Comparison of ENCODE assay signal across 17 cellular contexts in the genomic region with DNA sequence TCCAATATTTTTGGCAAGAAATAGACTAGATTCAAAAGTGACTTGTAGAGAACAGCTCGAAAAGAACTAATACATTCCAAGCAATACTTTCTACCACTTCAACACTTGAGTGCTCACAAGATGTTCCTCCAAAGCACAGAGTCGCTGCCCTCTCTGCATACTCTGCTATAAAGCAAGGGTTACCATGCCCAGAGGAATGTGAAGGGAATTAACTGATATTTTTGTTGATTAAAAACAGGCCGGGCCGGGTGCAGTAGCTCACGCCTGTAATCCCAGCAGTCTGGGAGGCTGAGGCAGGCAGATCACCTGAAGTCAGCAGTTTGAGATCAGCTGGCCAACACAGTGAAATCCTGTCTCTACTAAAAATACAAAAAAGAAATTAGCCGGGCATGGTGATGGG.
"Had no signal": no experiment of that assay in that cellular context is flagged by ENCODE, and none has a peak within 500 bp of the region (broad histone marks: within the 10 kb centered on the region; RNA-seq: fewer than 3 reads in every experiment).

No MANE protein-coding gene starts in this region.

- H3K27ac ChIP-seq: brain microvascular endothelial cell, gastrocnemius medialis, right atrium auricular region, transverse colon had no signal

- H3K27me3 Mint-ChIP-seq: progenitor cell of endocrine pancreas, T-cell had no signal

- H3K4me3 ChIP-seq: gastrocnemius medialis, heart left ventricle, right atrium auricular region, transverse colon had no signal

- H3K27me3 ChIP-seq: brain microvascular endothelial cell, gastrocnemius medialis, heart left ventricle, right atrium auricular region, transverse colon had no signal

- H3K4me1 Mint-ChIP-seq: endodermal cell, natural killer cell had no signal

- H3K9me3 ChIP-seq: gastrocnemius medialis, heart left ventricle, right atrium auricular region, SK-N-SH, transverse colon had no signal

- H3K27ac Mint-ChIP-seq: activated T-helper 1 cell treated with anti-CD3 and anti-CD28 coated beads, Interleukin-12 subunit alpha, Interleukin-12 subunit beta, Interleukin-2, Interleukin-4 antibody, amounts not matched to agents 30 ng/mL and 10 ng/mL and 1 ng/mL, durations not matched to agents 14 hours and 24 hours and 36 hours; endodermal cell; natural killer cell; progenitor cell of endocrine pancreas had no signal

- H3K4me1 ChIP-seq: gastrocnemius medialis, right atrium auricular region had no signal

- ATAC-seq: activated CD4-positive, CD25-positive, alpha-beta regulatory T cell treated with anti-CD3 and anti-CD28 coated beads, Interleukin-2, amount 50 U/mL, for 24 hours; gastrocnemius medialis; heart left ventricle; natural killer cell; T-cell had no signal

- H3K9me3 Mint-ChIP-seq: activated T-helper 1 cell treated with anti-CD3 and anti-CD28 coated beads, Interleukin-12 subunit alpha, Interleukin-12 subunit beta, Interleukin-2, Interleukin-4 antibody, amounts not matched to agents 30 ng/mL and 10 ng/mL and 1 ng/mL, durations not matched to agents 14 hours and 24 hours and 36 hours; endodermal cell; natural killer cell; T-cell had no signal

- H3K4me3 Mint-ChIP-seq: activated T-helper 1 cell treated with anti-CD3 and anti-CD28 coated beads, Interleukin-12 subunit alpha, Interleukin-12 subunit beta, Interleukin-2, Interleukin-4 antibody, amounts not matched to agents 30 ng/mL and 10 ng/mL and 1 ng/mL, durations not matched to agents 14 hours and 24 hours and 36 hours; endodermal cell; natural killer cell; T-cell had no signal

- DNase-seq: brain microvascular endothelial cell; endodermal cell; gastrocnemius medialis; heart left ventricle; mesenchymal stem cell; natural killer cell; occipital lobe; SK-N-SH; stimulated activated CD4-positive, alpha-beta T cell treated with anti-CD3 and anti-CD28 coated beads, Interleukin-2, amount 100 ng/mL, for 48 hours; stimulated activated naive CD4-positive, alpha-beta T cell; T-cell; T1000; transverse colon had no signal
